In the genomic region with DNA sequence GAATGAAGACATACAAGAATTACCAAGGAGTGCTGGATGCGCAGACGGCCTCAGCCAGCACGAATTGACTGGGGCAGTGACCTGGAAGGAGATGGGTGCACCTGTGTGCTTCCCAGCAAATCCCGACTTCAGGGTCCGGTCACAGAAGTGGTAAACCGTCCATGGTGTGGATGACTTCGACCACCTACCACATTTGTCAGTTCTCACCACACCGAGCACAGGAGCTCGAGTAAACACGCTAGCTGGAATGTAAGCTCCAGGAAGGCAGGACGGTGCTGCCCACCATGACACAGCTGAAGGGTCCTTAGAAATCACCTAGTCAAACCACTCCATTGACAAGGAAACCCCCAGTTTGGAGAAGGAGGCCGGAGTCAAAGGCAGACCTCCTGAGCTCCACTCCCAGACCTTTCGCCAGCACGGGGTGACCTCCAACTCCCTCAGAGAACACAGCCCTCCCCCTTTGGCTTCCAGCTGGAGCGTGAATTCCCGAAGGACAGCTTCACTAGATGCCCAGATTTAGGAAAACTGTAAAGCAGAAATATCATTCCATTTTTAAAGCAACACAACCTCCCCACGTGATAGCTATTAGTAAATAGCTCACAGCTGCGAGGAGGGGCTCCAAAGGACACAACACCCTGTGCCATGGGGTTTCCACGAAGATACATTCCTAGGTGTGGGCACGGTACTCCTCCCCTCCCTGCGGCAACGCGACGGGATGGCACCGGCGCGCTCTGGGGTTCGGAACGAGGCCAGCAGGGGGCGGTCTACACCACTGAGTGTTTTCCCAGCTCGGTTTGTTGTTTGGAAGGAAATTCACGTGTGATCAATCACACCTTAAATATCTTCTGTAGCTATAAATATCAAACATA, we compare ENCODE assay signal across 10 cellular contexts. TPM values are rescaled to one million over a fixed set of nuclear protein-coding genes. Genes with fewer than 3 reads are reported as not detected.
DNase-seq lines count a peak whose midpoint lies in the region; ATAC-seq and TF ChIP-seq lines count a peak whose summit lies in the region.
"Had no signal": no experiment of that assay in that cellular context is flagged by ENCODE, and none has a peak within 500 bp of the region (broad histone marks: within the 10 kb centered on the region; RNA-seq: fewer than 3 reads in every experiment).

No MANE protein-coding gene starts in this region.

- intact Hi-C loops in CD4-positive, alpha-beta memory T cell (cut with micrococcal nuclease) = loop anchor here (5.0 kb wide), 2 partner anchors 217 to 282 kb away; no protein-coding TSS in a partner anchor
- intact Hi-C loops in breast epithelium (cut with DNase I; ENCODE audit: low total_unique reads) = no loop called here
- intact Hi-C loops in left colon (cut with DNase I, micrococcal nuclease) = no loop called here

- H3K36me3 Mint-ChIP-seq in CD4-positive, alpha-beta memory T cell = no peaks in the 10 kb centered on the region
- H3K36me3 Mint-ChIP-seq: natural killer cell treated with Interleukin-12 subunit alpha and Interleukin-12 subunit beta and Interleukin-15 and Interleukin-18, amount 100 ng/mL, for 72 hours had no signal

- H3K4me1 Mint-ChIP-seq in CD4-positive, alpha-beta memory T cell = peaks cover 0 to 6% (median 3%) of the 10 kb centered on the region in 4 donors

- H3K27me3 Mint-ChIP-seq in CD4-positive, alpha-beta memory T cell = peaks cover 14 to 45% of the 10 kb centered on the region in 2 donors

- no peaks in the 10 kb centered on the region for H3K27me3 ChIP-seq in CD4-positive, alpha-beta memory T cell (ENCODE audit: insufficient read depth, low read length)
- H3K27me3 ChIP-seq in HL-60 (ENCODE audit: insufficient read depth, poor library complexity, severe bottlenecking) = peaks cover 32% of the 10 kb centered on the region
- H3K27me3 ChIP-seq in breast epithelium = no peaks in the 10 kb centered on the region

- no peaks in the 10 kb centered on the region for H3K4me1 ChIP-seq in CD4-positive, alpha-beta memory T cell (ENCODE audit: insufficient read depth, low read length)
- no peaks in the 10 kb centered on the region for H3K4me1 ChIP-seq in breast epithelium

- ATAC-seq in left colon = peak; percentile 67
- ATAC-seq in HG03571 (IDR thresholded peaks at IDR 0.05; ENCODE audit: unreplicated experiment) = no peak

- POLR2A ChIA-PET in CD4-positive, alpha-beta memory T cell (lab: Charles Lee; ENCODE audit: partially characterized antibody) = no interaction called here

- peak overlapping the region in 1 of 2 donors; percentile 8 for H3K4me3 ChIP-seq in CD4-positive, alpha-beta memory T cell (ENCODE audit: low read length in 2 of 2)
- no peak overlapping the region for H3K4me3 ChIP-seq in HL-60 (replicated peaks; ENCODE audit: insufficient read depth, low read length)
- peak overlapping the region in 1 of 3 donors; percentile 26 for H3K4me3 ChIP-seq in breast epithelium

- no peaks in the 10 kb centered on the region for H3K36me3 ChIP-seq in CD4-positive, alpha-beta memory T cell (ENCODE audit: insufficient read depth, low read length)
- H3K36me3 ChIP-seq in breast epithelium = no peaks in the 10 kb centered on the region

- TF ChIP-seq CTCF in HL-60 (IDR thresholded peaks at IDR 0.05; ENCODE audit: insufficient read depth, low read length) = peak; percentile 91
- TF ChIP-seq CTCF in breast epithelium (IDR thresholded peaks at IDR 0.05) = peak; percentile 39 to 70 (median 59)

- H3K27ac ChIP-seq in CD4-positive, alpha-beta memory T cell (ENCODE audit: low read depth, low read length) = no peak overlapping the region
- H3K27ac ChIP-seq in HL-60 (replicated peaks) (no peak overlapping the region), breast epithelium (no peak overlapping the region)

- no peak overlapping the region for H3K4me3 Mint-ChIP-seq in CD4-positive, alpha-beta memory T cell
- H3K4me3 Mint-ChIP-seq: natural killer cell treated with Interleukin-12 subunit alpha and Interleukin-12 subunit beta and Interleukin-15 and Interleukin-18, amount 100 ng/mL, for 72 hours had no signal

- no peak for TF ChIP-seq POLR2A in breast epithelium (IDR thresholded peaks at IDR 0.05)

- DNase-seq in CD4-positive, alpha-beta memory T cell = peak in 3 of 5 donors; percentile 5 to 16 (median 13)
- DNase-seq in HL-60 (ENCODE audit: low read depth in 1 of 2, low spot score in 1 of 2) = peak; percentile 20 to 50
- DNase-seq in T-helper 1 cell = peak in 3 of 5 donors; percentile 8 to 15 (median 11)
- peak in 1 of 2 donors; percentile 27 for DNase-seq in breast epithelium (ENCODE audit: low spot score in 2 of 2)
- DNase-seq in left colon = peak in 1 of 2 donors; percentile 69
- DNase-seq in stimulated activated CD4-positive, alpha-beta T cell treated with anti-CD3 and anti-CD28 coated beads, Interleukin-2, amount 100 ng/mL, for 48 hours = peak; percentile 59 to 67
- no peak for DNase-seq in kidney glomerular epithelial cell (lab: John Stamatoyannopoulos, UW)

- CTCF ChIA-PET in CD4-positive, alpha-beta memory T cell (lab: Charles Lee; ENCODE audit: partially characterized antibody) = interaction anchor here (0.9 to 2.6 kb wide), 10 partner anchors 11 to 388 kb away, joined by 3 to 16 read pairs (median 4); no protein-coding TSS in a partner anchor

- peaks cover 0 to 3% (median 0%) of the 10 kb centered on the region in 8 donors for H3K9me3 Mint-ChIP-seq in CD4-positive, alpha-beta memory T cell
- H3K9me3 Mint-ChIP-seq: natural killer cell treated with Interleukin-12 subunit alpha and Interleukin-12 subunit beta and Interleukin-15 and Interleukin-18, amount 100 ng/mL, for 72 hours had no signal

- H3K27ac Mint-ChIP-seq in CD4-positive, alpha-beta memory T cell = no peak overlapping the region
- H3K27ac Mint-ChIP-seq: natural killer cell treated with Interleukin-12 subunit alpha and Interleukin-12 subunit beta and Interleukin-15 and Interleukin-18, amount 100 ng/mL, for 72 hours had no signal

- no peaks in the 10 kb centered on the region for H3K9me3 ChIP-seq in CD4-positive, alpha-beta memory T cell (ENCODE audit: control insufficient read depth in 1 of 2, low read length in 2 of 2)
- no peaks in the 10 kb centered on the region for H3K9me3 ChIP-seq in breast epithelium

RNA-seq across cellular contexts. Expression of gene GNAL, which starts 34.1 kb away (rescaled TPM):
- total RNA-seq in CD4-positive, alpha-beta memory T cell = under 1 TPM; 0.26 to 0.33 TPM
- polyA plus RNA-seq in CD4-positive, alpha-beta memory T cell = under 1 TPM in 1 of 2 donors, not detected in 1; 0.20 TPM
- total RNA-seq in breast epithelium = 10 to 100 TPM in 1 of 3 donors, 1 to 10 TPM in 2; 6.6 to 15.4 (median 7.5) TPM
- 1 to 10 TPM; 1.5 to 4.4 TPM for total RNA-seq in left colon

RNA-seq across cellular contexts. Expression of gene SLC35G4, which starts 45.6 kb away (rescaled TPM):
- not detected for total RNA-seq in CD4-positive, alpha-beta memory T cell
- polyA plus RNA-seq in CD4-positive, alpha-beta memory T cell = not detected
- not detected for total RNA-seq in breast epithelium
- not detected for total RNA-seq in left colon
- total RNA-seq: HT1080; natural killer cell treated with Interleukin-12 subunit alpha and Interleukin-12 subunit beta and Interleukin-15 and Interleukin-18, amount 100 ng/mL, for 72 hours had no signal
